ENCODE assay signal across 13 cellular contexts in the genomic region with DNA sequence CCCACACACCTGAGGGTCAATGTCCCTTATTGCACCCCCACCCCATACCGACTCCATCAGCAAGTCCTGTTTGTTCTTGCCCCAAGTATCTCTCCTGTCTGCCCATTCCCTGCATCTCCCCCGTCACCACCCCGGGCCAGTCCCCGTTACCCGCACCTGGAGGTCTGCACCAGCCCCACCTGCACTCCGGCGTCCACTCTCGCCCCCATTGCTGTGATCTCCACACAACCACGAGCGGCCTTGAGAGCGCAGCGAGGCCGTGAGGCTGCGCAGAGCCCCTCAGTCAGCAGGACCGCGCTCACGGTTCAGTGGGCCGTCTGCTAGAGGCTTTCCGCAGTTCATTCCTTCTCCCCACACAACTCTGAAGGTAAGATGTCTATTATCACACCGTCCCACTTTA.
"Had no signal": no experiment of that assay in that cellular context is flagged by ENCODE, and none has a peak within 500 bp of the region (broad histone marks: within the 10 kb centered on the region; RNA-seq: fewer than 3 reads in every experiment).

No MANE protein-coding gene starts in this region.

- ATAC-seq: left colon, lower lobe of right lung, upper lobe of right lung had no signal

- H3K4me1 ChIP-seq: breast epithelium, lower lobe of right lung, parathyroid adenoma, upper lobe of right lung had no signal

- H3K36me3 ChIP-seq: breast epithelium, lower lobe of right lung, upper lobe of right lung had no signal

- H3K27me3 ChIP-seq: breast epithelium, upper lobe of right lung had no signal

- H3K79me2 ChIP-seq: parathyroid adenoma had no signal

- H3K9me3 ChIP-seq: breast epithelium, lower lobe of right lung, upper lobe of right lung had no signal

- H3K27me3 Mint-ChIP-seq: activated CD4-positive, alpha-beta T cell treated with anti-CD3 and anti-CD28 coated beads, Interleukin-2, amount 10 ng/mL, durations not matched to agents 24 days and 14 days had no signal

- DNase-seq: activated CD4-positive, alpha-beta T cell treated with anti-CD3 and anti-CD28 coated beads, Interleukin-2, amount 10 ng/mL, durations not matched to agents 24 days and 14 days; activated CD4-positive, CD25-positive, alpha-beta regulatory T cell; activated CD8-positive, alpha-beta memory T cell treated with anti-CD3 and anti-CD28 coated beads for 24 hours; activated naive CD4-positive, alpha-beta T cell treated with Interleukin-2 at 50 U/mL for 16 hours; aorta; left colon; lower lobe of right lung; stimulated activated CD4-positive, alpha-beta T cell treated with anti-CD3 and anti-CD28 coated beads, Interleukin-15, amount 100 ng/mL, for 24 hours; stimulated activated CD4-positive, alpha-beta T cell treated with anti-CD3 and anti-CD28 coated beads, Interleukin-4, amount 100 ng/mL, for 1 hour; stimulated activated naive CD4-positive, alpha-beta T cell treated with Interleukin-2 at 50 U/mL for 16 hours; upper lobe of right lung had no signal

- H3K4me3 ChIP-seq: breast epithelium, lower lobe of right lung, upper lobe of right lung had no signal

- H3K9me3 Mint-ChIP-seq: activated CD4-positive, alpha-beta T cell treated with anti-CD3 and anti-CD28 coated beads, Interleukin-2, amount 10 ng/mL, durations not matched to agents 24 days and 14 days had no signal

- H3K4me3 Mint-ChIP-seq: activated CD4-positive, alpha-beta T cell treated with anti-CD3 and anti-CD28 coated beads, Interleukin-2, amount 10 ng/mL, durations not matched to agents 24 days and 14 days had no signal

- H3K27ac ChIP-seq: breast epithelium, lower lobe of right lung, parathyroid adenoma, upper lobe of right lung had no signal

- H3K9ac ChIP-seq: parathyroid adenoma had no signal

- H3K27ac Mint-ChIP-seq: activated CD4-positive, alpha-beta T cell treated with anti-CD3 and anti-CD28 coated beads, Interleukin-2, amount 10 ng/mL, durations not matched to agents 24 days and 14 days had no signal
